Comparison of ENCODE assay signal across 1 cellular context in genomic region chr5:56838409-56839039, GRCh38.
TF ChIP-seq lines count a peak whose summit lies in the region.

No MANE protein-coding gene starts in this region.

TF ChIP-seq in GM12878, 131 proteins besides CTCF, POLR2A, EP300 and RAD21:
- 0 out of 2 replicates have a peak, but pooled peaks have one; percentile 17 for TF ChIP-seq EED (IDR thresholded peaks at IDR 0.05; ENCODE audit: low read depth)
- TF ChIP-seq SKIL (IDR thresholded peaks at IDR 0.05; ENCODE audit: low read depth, poor library complexity, severe bottlenecking): peak; percentile 39
- TF ChIP-seq MLLT1 (IDR thresholded peaks at IDR 0.05): 0 out of 2 replicates have a peak, but pooled peaks have one; percentile 28
- no peak for TF ChIP-seq CEBPZ (IDR thresholded peaks at IDR 0.05; ENCODE audit: low read depth, low read length)
- peak; percentile 91 for TF ChIP-seq ZNF24 (IDR thresholded peaks at IDR 0.05)
- TF ChIP-seq PKNOX1 (IDR thresholded peaks at IDR 0.05): peak; percentile 47; the same call in 1 of the 2 replicates
- no peak for TF ChIP-seq RCOR1 (conservative IDR thresholded peaks at IDR 0.05; ENCODE audit: low read depth, low read length)
- peak; percentile 82 for TF ChIP-seq SMC3 (IDR thresholded peaks at IDR 0.05; ENCODE audit: borderline replicate concordance, low read length)
- TF ChIP-seq ASH2L (IDR thresholded peaks at IDR 0.05; ENCODE audit: borderline replicate concordance, low read depth): no peak
- TF ChIP-seq ESRRA (IDR thresholded peaks at IDR 0.05; ENCODE audit: low read length): no peak
- no peak for TF ChIP-seq CHD1 (IDR thresholded peaks at IDR 0.05; ENCODE audit: low read depth, low read length)
- TF ChIP-seq IKZF1 (conservative IDR thresholded peaks at IDR 0.05): peak; percentile 24; the same call in 1 of the 2 replicates
- peak; percentile 80 for TF ChIP-seq ATF7 (IDR thresholded peaks at IDR 0.05; ENCODE audit: low read depth)
- TF ChIP-seq RELB (IDR thresholded peaks at IDR 0.05; ENCODE audit: low read depth): peak; percentile 40; the same call in 1 of the 2 replicates
- peak; percentile 37 for TF ChIP-seq MTA2 (IDR thresholded peaks at IDR 0.05; ENCODE audit: low read depth)
